Comparison of ENCODE assay signal across 1 cellular context in genomic region chr19:35330475-35330874, GRCh38.
TF ChIP-seq lines count a peak whose summit lies in the region.

No MANE protein-coding gene starts in this region.

TF ChIP-seq in GM12878, 131 proteins besides CTCF, POLR2A, EP300 and RAD21 (continues in another document):
- TF ChIP-seq LARP7 (IDR thresholded peaks at IDR 0.05) (no peak), NKRF (conservative IDR thresholded peaks at IDR 0.05) (peak; percentile 17; the same call in 1 of the 2 replicates), RB1 (IDR thresholded peaks at IDR 0.05; ENCODE audit: borderline replicate concordance) (no peak), RUNX3 (IDR thresholded peaks at IDR 0.05; ENCODE audit: low read length) (peak; percentile 28; the same call in 1 of the 2 replicates), ZBTB11 (CRISPR knock-in tag; IDR thresholded peaks at IDR 0.05) (no peak), KLF5 (IDR thresholded peaks at IDR 0.05; ENCODE audit: partially characterized antibody) (no peak), SREBF2 (IDR thresholded peaks at IDR 0.05; ENCODE audit: low read length) (no peak), NR2F1 (conservative IDR thresholded peaks at IDR 0.05) (peak; percentile 79), CEBPZ (IDR thresholded peaks at IDR 0.05; ENCODE audit: low read depth, low read length) (no peak), HCFC1 (IDR thresholded peaks at IDR 0.05; ENCODE audit: low read length) (no peak), RAD51 (IDR thresholded peaks at IDR 0.05) (no peak), POU2F2 (IDR thresholded peaks at IDR 0.05; ENCODE audit: borderline replicate concordance, low read depth, low read length) (peak; percentile 88), ZBED1 (IDR thresholded peaks at IDR 0.05; ENCODE audit: borderline replicate concordance) (no peak), RELA (IDR thresholded peaks at IDR 0.05; ENCODE audit: borderline replicate concordance, partially characterized antibody) (no peak), GATAD2B (conservative IDR thresholded peaks at IDR 0.05; ENCODE audit: low read depth) (peak; percentile 67; the same call in 1 of the 2 replicates), CHD4 (IDR thresholded peaks at IDR 0.05) (no peak), HDGF (IDR thresholded peaks at IDR 0.05) (no peak; the same call in 1 of the 2 replicates), PAX8 (IDR thresholded peaks at IDR 0.05) (no peak), ATF7 (IDR thresholded peaks at IDR 0.05; ENCODE audit: low read depth) (peak; percentile 75), MTA2 (IDR thresholded peaks at IDR 0.05; ENCODE audit: low read depth) (no peak), HDAC2 (IDR thresholded peaks at IDR 0.05) (no peak), BCL3 (IDR thresholded peaks at IDR 0.05; ENCODE audit: borderline replicate concordance, insufficient read depth, low read depth, low read length, poor library complexity, severe bottlenecking) (peak; percentile 83), KAT2A (conservative IDR thresholded peaks at IDR 0.05; ENCODE audit: control insufficient read depth, low read depth, low read length) (no peak), SRF (IDR thresholded peaks at IDR 0.05; ENCODE audit: low read depth in 2 of 2, low read length in 2 of 2) (no peak), SKIL (IDR thresholded peaks at IDR 0.05; ENCODE audit: low read depth, poor library complexity, severe bottlenecking) (no peak), SUZ12 (IDR thresholded peaks at IDR 0.05; ENCODE audit: unreplicated experiment) (no peak), PBX3 (IDR thresholded peaks at IDR 0.05; ENCODE audit: insufficient replicate concordance, low read depth, low read length) (no peak), CBFB (IDR thresholded peaks at IDR 0.05; ENCODE audit: low read depth) (no peak), TCF12 (IDR thresholded peaks at IDR 0.05; ENCODE audit: low read depth, low read length) (peak; percentile 73; the same call in 1 of the 2 replicates), SMARCA5 (IDR thresholded peaks at IDR 0.05) (no peak), ZSCAN29 (IDR thresholded peaks at IDR 0.05) (no peak), MYB (IDR thresholded peaks at IDR 0.05; ENCODE audit: borderline replicate concordance, low read depth, low read length) (no peak), MEF2A (IDR thresholded peaks at IDR 0.05; ENCODE audit: insufficient read depth, low read depth, low read length) (no peak), TARDBP (IDR thresholded peaks at IDR 0.05; ENCODE audit: borderline replicate concordance) (no peak), NRF1 (conservative IDR thresholded peaks at IDR 0.05; ENCODE audit: low read depth, low read length) (0 out of 2 replicates have a peak, but pooled peaks have one; percentile 6), MYC (IDR thresholded peaks at IDR 0.05; ENCODE audit: insufficient read depth, insufficient read length, insufficient replicate concordance, low read length, severe bottlenecking) (no peak), SPI1 (IDR thresholded peaks at IDR 0.05; ENCODE audit: borderline replicate concordance, insufficient read depth, low read depth, low read length) (no peak; the same call in 1 of the 2 replicates), POLR2AphosphoS2 (IDR thresholded peaks at IDR 0.05; ENCODE audit: low read depth, low read length) (peak; percentile 94), RBBP5 (conservative IDR thresholded peaks at IDR 0.05) (no peak), ZNF622 (IDR thresholded peaks at IDR 0.05) (no peak), BHLHE40 (IDR thresholded peaks at IDR 0.05; ENCODE audit: borderline replicate concordance in 1 of 2, low read depth in 2 of 2, low read length in 1 of 2) (peak; percentile 96), FOXM1 (IDR thresholded peaks at IDR 0.05; ENCODE audit: low read depth, low read length) (no peak; the same call in 1 of the 2 replicates), SMAD5 (IDR thresholded peaks at IDR 0.05; ENCODE audit: low read depth) (no peak), ZZZ3 (IDR thresholded peaks at IDR 0.05; ENCODE audit: control insufficient read depth, insufficient read length, low read depth) (no peak), REST (IDR thresholded peaks at IDR 0.05; ENCODE audit: low read depth, low read length) (no peak), PML (IDR thresholded peaks at IDR 0.05; ENCODE audit: low read length) (peak; percentile 53), TBL1XR1 (IDR thresholded peaks at IDR 0.05; ENCODE audit: low read depth, low read length) (no peak), SIX5 (IDR thresholded peaks at IDR 0.05; ENCODE audit: low read depth, low read length, severe bottlenecking) (no peak), USF1 (IDR thresholded peaks at IDR 0.05; ENCODE audit: borderline replicate concordance, extremely low read length, insufficient read depth, low read depth, low read length) (no peak), HDAC6 (IDR thresholded peaks at IDR 0.05; ENCODE audit: unreplicated experiment) (no peak), ZNF384 (IDR thresholded peaks at IDR 0.05; ENCODE audit: borderline replicate concordance, low read depth, low read length) (no peak)
